ENCODE assay signal across 9 cellular contexts in the genomic region with DNA sequence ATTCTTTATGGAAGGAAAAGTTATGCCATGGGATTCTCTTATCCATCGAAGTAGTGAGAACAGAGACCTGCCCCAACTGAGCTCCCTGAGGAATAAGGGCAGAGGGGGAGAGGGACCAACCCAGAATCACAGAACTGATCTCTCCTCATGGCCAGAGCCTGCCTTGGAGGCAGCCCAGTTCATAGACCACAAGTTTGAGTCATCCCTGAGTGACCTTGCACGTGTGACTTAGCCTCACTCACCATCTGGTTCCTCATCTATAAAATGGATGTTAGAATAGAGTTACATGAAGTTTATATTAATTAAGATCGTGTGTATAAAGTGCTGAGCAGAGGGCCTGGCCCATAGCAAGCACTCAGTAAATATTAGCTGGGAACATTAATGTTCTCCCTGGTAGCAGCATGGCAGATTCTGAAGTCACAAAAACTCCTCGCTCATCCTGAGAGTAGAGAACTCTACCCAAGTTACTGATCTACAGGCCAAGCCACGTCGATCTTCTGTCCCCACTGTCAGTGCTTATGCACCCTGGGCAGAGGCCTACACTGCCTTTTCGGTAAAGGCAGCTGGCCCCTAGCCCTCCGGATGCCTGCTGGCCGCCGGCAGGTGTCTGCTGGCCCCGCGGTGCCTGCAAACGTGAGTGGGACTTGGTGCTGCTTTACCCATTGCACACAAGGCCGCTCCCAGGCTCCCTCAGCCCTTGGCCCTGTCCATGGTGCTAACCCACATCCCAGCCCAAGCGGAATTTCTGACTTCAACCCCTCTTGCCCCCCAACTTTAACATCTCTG.
DNase-seq lines count a peak whose midpoint lies in the region; TF ChIP-seq lines count a peak whose summit lies in the region.
"Had no signal": no experiment of that assay in that cellular context is flagged by ENCODE, and none has a peak within 500 bp of the region (broad histone marks: within the 10 kb centered on the region; RNA-seq: fewer than 3 reads in every experiment).

No MANE protein-coding gene starts in this region.

- H3K4me1 ChIP-seq in NT2/D1 (ENCODE audit: insufficient read depth, insufficient read length) (peaks cover 4% of the 10 kb centered on the region), neural progenitor cell (peaks cover 57% of the 10 kb centered on the region)

- no peak overlapping the region for H3K27ac Mint-ChIP-seq in neural progenitor cell

- DNase-seq in NCI-H748 (lab: John Stamatoyannopoulos, UW; ENCODE audit: unreplicated experiment) (peak; percentile 75), NCI-H748 treated with DMSO at 0.1 percent for 48 hours (lab: John Stamatoyannopoulos, UW) (no peak), NT2/D1 (ENCODE audit: low read depth, low spot score) (peak; percentile 36), choroid plexus epithelial cell (ENCODE audit: low read depth) (peak; percentile 48), neural progenitor cell (ENCODE audit: low spot score) (peak; percentile 91), foreskin melanocyte (no peak), NOMO-1 treated with DMSO at 0.1 percent for 48 hours (lab: John Stamatoyannopoulos, UW; ENCODE audit: unreplicated experiment) (no peak)
- no peak for DNase-seq in effector CD4-positive, alpha-beta T cell
- DNase-seq: stimulated activated naive CD4-positive, alpha-beta T cell treated with Interleukin-2 at 50 U/mL for 16 hours had no signal

- H3K4me3 ChIP-seq in NT2/D1 (ENCODE audit: insufficient read length, low read depth) (no peak overlapping the region), choroid plexus epithelial cell (ENCODE audit: low read depth, low read length) (no peak overlapping the region), neural progenitor cell (no peak overlapping the region)

- H3K9ac ChIP-seq in NT2/D1 (ENCODE audit: insufficient read length, low read depth): no peak overlapping the region
- H3K9ac ChIP-seq in neural progenitor cell: no peak overlapping the region

- peaks cover 36% of the 10 kb centered on the region for H4K20me1 ChIP-seq in neural progenitor cell (ENCODE audit: low read depth)

- no peak overlapping the region for H3K4me3 Mint-ChIP-seq in neural progenitor cell

- H3K4me2 ChIP-seq in neural progenitor cell: peak overlapping the region; percentile 46

- H3K9me3 ChIP-seq in NT2/D1 (ENCODE audit: insufficient read depth, low read length) (no peaks in the 10 kb centered on the region), neural progenitor cell (ENCODE audit: low read depth) (no peaks in the 10 kb centered on the region)

- no peaks in the 10 kb centered on the region for H3K9me3 Mint-ChIP-seq in neural progenitor cell

- H3K36me3 Mint-ChIP-seq in neural progenitor cell: no peaks in the 10 kb centered on the region

- H3K27me3 ChIP-seq in NT2/D1 (ENCODE audit: insufficient read depth, insufficient read length) (no peaks in the 10 kb centered on the region), neural progenitor cell (no peaks in the 10 kb centered on the region)

- H3K36me3 ChIP-seq in NT2/D1 (ENCODE audit: insufficient read depth, insufficient read length, low read length) (no peaks in the 10 kb centered on the region), neural progenitor cell (no peaks in the 10 kb centered on the region)

- TF ChIP-seq CTCF in choroid plexus epithelial cell (conservative IDR thresholded peaks at IDR 0.05; ENCODE audit: low read depth, low read length): no peak
- TF ChIP-seq CTCF in neural progenitor cell (IDR thresholded peaks at IDR 0.05): no peak

- no peaks in the 10 kb centered on the region for H3K79me2 ChIP-seq in neural progenitor cell (ENCODE audit: low read depth)

- peaks cover 39% of the 10 kb centered on the region for H3K27me3 Mint-ChIP-seq in neural progenitor cell (ENCODE audit: insufficient read depth, low read depth)

- no peak overlapping the region for H3K27ac ChIP-seq in neural progenitor cell

- no peak overlapping the region for H2AFZ ChIP-seq in neural progenitor cell (replicated peaks)

- peaks cover 27% of the 10 kb centered on the region for H3F3A ChIP-seq in neural progenitor cell (ENCODE audit: low read depth)

- H3K4me1 Mint-ChIP-seq in neural progenitor cell: peaks cover 47% of the 10 kb centered on the region

Comparison
In these comparisons a context has a peak if more than half of its experiments do, and no peak if none do; other contexts are left out.
1. DNase-seq: peak in NCI-H748 (single experiment), NT2/D1 (single experiment), choroid plexus epithelial cell (single experiment) and neural progenitor cell (single experiment); none in NCI-H748 treated with DMSO at 0.1 percent for 48 hours (single experiment), foreskin melanocyte (single experiment), effector CD4-positive, alpha-beta T cell (single experiment) and NOMO-1 treated with DMSO at 0.1 percent for 48 hours (single experiment).